1 cellular context compared by ENCODE assay signal in genomic region chr1:234554478-234555311, GRCh38.
A peak's percentile ranks its signal among the peaks of the same experiment; 100 is the strongest.
TF ChIP-seq lines count a peak whose summit lies in the region.

No MANE protein-coding gene starts in this region.

TF ChIP-seq in HEK293, 187 proteins besides CTCF, POLR2A, EP300 and RAD21 (continued from another document):
- TF ChIP-seq REST (tag by site-specific recombination; IDR thresholded peaks at IDR 0.05) = 0 out of 2 replicates have a peak, but pooled peaks have one; percentile 20
- TF ChIP-seq GLI4 (tag by site-specific recombination; IDR thresholded peaks at IDR 0.05) = 0 out of 2 replicates have a peak, but pooled peaks have one; percentile 16
- peak; percentile 55 for TF ChIP-seq KLF16 (tag by site-specific recombination; IDR thresholded peaks at IDR 0.05)
- peak; percentile 70 for TF ChIP-seq ZNF629 (tag by site-specific recombination; IDR thresholded peaks at IDR 0.05)
- 0 out of 2 replicates have a peak, but pooled peaks have one; percentile 78 for TF ChIP-seq ZNF692 (tag by site-specific recombination; IDR thresholded peaks at IDR 0.05)
- TF ChIP-seq MEIS1 (CRISPR knock-in tag; IDR thresholded peaks at IDR 0.05; ENCODE audit: borderline replicate concordance) = peak; percentile 78; the same call in 1 of the 2 replicates
- TF ChIP-seq ZNF600 (tag by site-specific recombination; IDR thresholded peaks at IDR 0.05) = peak; percentile 70
- TF ChIP-seq ZNF292 (tag by site-specific recombination; IDR thresholded peaks at IDR 0.05; ENCODE audit: borderline replicate concordance, low read depth) = no peak
- 0 out of 2 replicates have a peak, but pooled peaks have one; percentile 62 for TF ChIP-seq ATF2 (tag by site-specific recombination; IDR thresholded peaks at IDR 0.05; ENCODE audit: low read depth)
